28 cellular contexts compared by ENCODE assay signal in genomic region chr5:154081246-154081645, GRCh38. TPM values are rescaled to one million over a fixed set of nuclear protein-coding genes. Genes with fewer than 3 reads are reported as not detected.
A peak's percentile ranks its signal among the peaks of the same experiment; 100 is the strongest.
DNase-seq lines count a peak whose midpoint lies in the region; ATAC-seq, FAIRE-seq and TF ChIP-seq lines count a peak whose summit lies in the region.
"Had no signal": no experiment of that assay in that cellular context is flagged by ENCODE, and none has a peak within 500 bp of the region (broad histone marks: within the 10 kb centered on the region; RNA-seq: fewer than 3 reads in every experiment).

No MANE protein-coding gene starts in this region.

- no peaks in the 10 kb centered on the region for H3K9me1 ChIP-seq in K562 (ENCODE audit: control insufficient read depth, insufficient read depth, low read length)

- H3K9me3 ChIP-seq in K562 (replicated peaks; ENCODE audit: control insufficient read depth, insufficient read depth, low read depth, low read length): no peaks in the 10 kb centered on the region
- no peaks in the 10 kb centered on the region for H3K9me3 ChIP-seq in neural progenitor cell (ENCODE audit: low read depth)
- no peaks in the 10 kb centered on the region for H3K9me3 ChIP-seq in stomach
- H3K9me3 ChIP-seq in HAP-1: no peaks in the 10 kb centered on the region
- H3K9me3 ChIP-seq: BE2C, SJCRH30 had no signal

- TF ChIP-seq RAD21 in K562 (CRISPR knock-in tag; conservative IDR thresholded peaks at IDR 0.05 in 1 of 2, IDR thresholded peaks at IDR 0.05 in 1 of 2): no peak

- DNase-seq in DMS 273 (lab: John Stamatoyannopoulos, UW; ENCODE audit: unreplicated experiment) (peak; percentile 59), DMS 273 treated with DMSO at 0.1 percent for 48 hours (lab: John Stamatoyannopoulos, UW) (no peak), K562 (ENCODE audit: extremely low read depth in 1 of 4, low spot score in 3 of 4) (no peak), neural progenitor cell (ENCODE audit: low spot score) (no peak), stomach (no peak), HAP-1 (ENCODE audit: low spot score in 2 of 2) (no peak)
- DNase-seq: 8988T; ACHN; BE2C; CD8-positive, alpha-beta memory T cell; GDM1; GOT3; HCEC 1CT; KG1; NCI-H1048; NCI-H1417; NCI-H187; NCI-H2081 treated with DMSO at 0.1 percent for 48 hours; NCI-H2171 treated with DMSO at 0.1 percent for 48 hours; NCI-H345; NCI-H526; PC-9; SJCRH30 had no signal

- no peaks in the 10 kb centered on the region for H3K9me3 Mint-ChIP-seq in neural progenitor cell
- H3K9me3 Mint-ChIP-seq: CD8-positive, alpha-beta memory T cell had no signal

- CTCF ChIA-PET in K562 (lab: Yijun Ruan, JAX; ENCODE audit: low intra/inter-chr PET ratio): no interaction called here

- H3K27ac Mint-ChIP-seq in neural progenitor cell: peak overlapping the region; percentile 74
- H3K27ac Mint-ChIP-seq: CD14-positive monocyte had no signal

- no peak for TF ChIP-seq CTCF in K562 (IDR thresholded peaks at IDR 0.05 in 2 of 3, conservative IDR thresholded peaks at IDR 0.05 in 1 of 3; ENCODE audit: insufficient read depth in 2 of 3, low read depth in 1 of 3, low read length in 3 of 3)
- TF ChIP-seq CTCF in neural progenitor cell (IDR thresholded peaks at IDR 0.05): no peak
- TF ChIP-seq CTCF in stomach (IDR thresholded peaks at IDR 0.05): no peak

- H3K27ac ChIP-seq in K562 (ENCODE audit: extremely low read depth, low read depth, low read length) (no peak overlapping the region), neural progenitor cell (no peak overlapping the region), stomach (no peak overlapping the region)
- H3K27ac ChIP-seq: PC-9, SJCRH30 had no signal

- intact Hi-C loops in K562 (cut with micrococcal nuclease): no loop called here
- intact Hi-C loops in stomach (cut with DNase I; ENCODE audit: low total_unique reads): no loop called here

- no peak for TF ChIP-seq EP300 in K562 (IDR thresholded peaks at IDR 0.05; ENCODE audit: low read length)
- no peak for TF ChIP-seq EP300 in stomach (IDR thresholded peaks at IDR 0.05)

- 0% methylated on average over 2 of the region's 2 CpGs for WGBS in K562 (ENCODE audit: insufficient coverage, low coverage, missing lambda C conversion rate)
- WGBS in stomach, 5 donors: 48 to 89% (median 87%) methylated on average over 2 of the region's 2 CpGs

- no peak for TF ChIP-seq POLR2A in K562 (conservative IDR thresholded peaks at IDR 0.05)
- TF ChIP-seq POLR2A in stomach (IDR thresholded peaks at IDR 0.05): no peak
- no peak for TF ChIP-seq POLR2A in GM18505 (IDR thresholded peaks at IDR 0.05; ENCODE audit: borderline replicate concordance, extremely low read depth, insufficient read depth, insufficient read length)

- H3F3A ChIP-seq in neural progenitor cell (ENCODE audit: low read depth): peaks cover 53% of the 10 kb centered on the region

- in situ Hi-C loops in K562 (cut with MboI) (no loop called here), HAP-1 (cut with MboI; ENCODE audit: low sequenced_read_pairs) (no loop called here)

- H3K27me3 ChIP-seq in K562 (ENCODE audit: control insufficient read depth in 2 of 2, insufficient read depth in 2 of 2, low read length in 2 of 2) (peaks cover 2 to 13% of the 10 kb centered on the region in 2 experiments; a peak in 4 of 5 replicates), neural progenitor cell (no peaks in the 10 kb centered on the region), stomach (no peaks in the 10 kb centered on the region), HAP-1 (ENCODE audit: low read depth) (peaks cover 70% of the 10 kb centered on the region)
- H3K27me3 ChIP-seq: BE2C had no signal

- ATAC-seq in K562 (no peak), GM18505 (IDR thresholded peaks at IDR 0.05; ENCODE audit: unreplicated experiment) (no peak)
- ATAC-seq: GM12878, Right ventricle myocardium inferior, SK-N-SH treated with all-trans-retinoic acid at 6 μM for 48 hours had no signal

- H3K4me3 ChIP-seq in K562: no peak overlapping the region
- no peak overlapping the region for H3K4me3 ChIP-seq in neural progenitor cell
- H3K4me3 ChIP-seq in stomach: no peak overlapping the region
- no peak overlapping the region for H3K4me3 ChIP-seq in HAP-1
- H3K4me3 ChIP-seq: GM12878, PC-9, SJCRH30 had no signal

- H3K9ac ChIP-seq in K562 (ENCODE audit: insufficient read depth in 1 of 2, low read depth in 2 of 2, low read length in 2 of 2): no peak overlapping the region
- H3K9ac ChIP-seq in neural progenitor cell: no peak overlapping the region

- H3K36me3 ChIP-seq in K562 (ENCODE audit: control insufficient read depth, insufficient read depth, low read length) (no peaks in the 10 kb centered on the region), neural progenitor cell (no peaks in the 10 kb centered on the region), stomach (no peaks in the 10 kb centered on the region), HAP-1 (replicated peaks) (no peaks in the 10 kb centered on the region)
- H3K36me3 ChIP-seq: BE2C, SJCRH30 had no signal

- H3K79me2 ChIP-seq in K562 (ENCODE audit: control insufficient read depth, insufficient read depth, low read length): no peaks in the 10 kb centered on the region
- no peaks in the 10 kb centered on the region for H3K79me2 ChIP-seq in neural progenitor cell (ENCODE audit: low read depth)

- peaks cover 8% of the 10 kb centered on the region for H3K27me3 Mint-ChIP-seq in neural progenitor cell (ENCODE audit: insufficient read depth, low read depth)

- H2AFZ ChIP-seq in K562 (ENCODE audit: low read depth, low read length) (no peak overlapping the region), neural progenitor cell (replicated peaks) (no peak overlapping the region)
- H2AFZ ChIP-seq: PC-9 had no signal

- H3K4me2 ChIP-seq in K562 (ENCODE audit: insufficient read depth, low read length): no peak overlapping the region
- no peak overlapping the region for H3K4me2 ChIP-seq in neural progenitor cell
- H3K4me2 ChIP-seq: PC-9 had no signal

- no TSS peak for BruUV-seq in K562 (replicated peaks; lab: Mats Ljungman, UMichigan)

- no peak for FAIRE-seq in K562 (lab: Jason Lieb, UNC)
- FAIRE-seq: GM12878 had no signal

- H3K4me3 Mint-ChIP-seq in neural progenitor cell: no peak overlapping the region
- H3K4me3 Mint-ChIP-seq: CD14-positive monocyte; CD8-positive, alpha-beta memory T cell had no signal

- POLR2A ChIA-PET in K562 (lab: Yijun Ruan, JAX): interaction anchor here (0.6 kb wide), 1 partner anchor 194 kb away, joined by 4 read pairs; no protein-coding TSS in a partner anchor

- no peaks in the 10 kb centered on the region for H3K36me3 Mint-ChIP-seq in neural progenitor cell
- H3K36me3 Mint-ChIP-seq: CD14-positive monocyte; CD8-positive, alpha-beta memory T cell had no signal

- no peaks in the 10 kb centered on the region for H4K20me1 ChIP-seq in K562 (replicated peaks; ENCODE audit: control insufficient read depth, insufficient read depth, low read length)
- peaks cover 13% of the 10 kb centered on the region for H4K20me1 ChIP-seq in neural progenitor cell (ENCODE audit: low read depth)

- peaks cover 87% of the 10 kb centered on the region for H3K4me1 Mint-ChIP-seq in neural progenitor cell

- H3K4me1 ChIP-seq in K562 (replicated peaks in 1 of 2; ENCODE audit: control insufficient read depth in 2 of 2, insufficient read depth in 2 of 2, low read length in 2 of 2) (no peaks in the 10 kb centered on the region; a peak in 1 of 5 replicates), neural progenitor cell (peaks cover 54% of the 10 kb centered on the region), stomach (peaks cover 13 to 24% (median 21%) of the 10 kb centered on the region in 4 donors), HAP-1 (peaks cover 19% of the 10 kb centered on the region)
- H3K4me1 ChIP-seq: BE2C had no signal

RNA-seq across cellular contexts. Expression of gene MFAP3, which starts 42.5 kb away (rescaled TPM):
- 47.4 and 61.0 TPM in 2 replicates for total RNA-seq in K562 (2011; cell fraction: chromatin; rRNA removed; ENCODE audit: low replicate concordance)
- 32.5 and 34.3 TPM in 2 replicates for total RNA-seq in K562 (2011; cell fraction: nucleolus; rRNA removed)
- 49.2 and 51.2 TPM in 2 replicates for total RNA-seq in K562 (2011; cell fraction: nucleoplasm; rRNA removed)
- total RNA-seq in K562 (2014; rRNA removed) (12.5 and 18.9 TPM in 2 replicates), K562 (2014; rRNA removed; fragmentation: Illumina TruSeq; extraction: Trizol) (34.6 and 42.7 TPM in 2 replicates), K562 (2015; rRNA removed; fragmentation: Illumina TruSeq; extraction: Trizol) (33.2 and 39.1 TPM in 2 replicates), K562 (2021) (17.3 and 20.7 TPM in 2 replicates), neural progenitor cell (ENCODE audit: low replicate concordance) (63.6 and 89.7 TPM in 2 replicates), stomach (10 to 100 TPM in 3 of 5 donors, under 1 TPM in 2; 0.29 to 70.7 (median 22.7) TPM)
- polyA plus RNA-seq in K562 (2011; rRNA removed) (26.9 and 38.1 TPM in 2 replicates), K562 (2014; fragmentation: Illumina TruSeq; extraction: Trizol) (23.3 and 28.0 TPM in 2 replicates), K562 (2014; fragmentation: Nextera tagmentation; extraction: Ambion mirVana) (10 to 100 TPM in 1 of 2 experiments, 1 to 10 TPM in 1; 9.5 to 11.0 TPM), K562 (2014; rRNA removed) (14.2 and 18.6 TPM in 2 replicates), stomach (1 to 10 TPM; 1.4 to 6.9 (median 4.2) TPM)
- 13.5 and 15.3 TPM in 2 replicates for polyA plus RNA-seq in K562 (2011; cell fraction: cytosol; rRNA removed)
- polyA plus RNA-seq in K562 (2011; cell fraction: nucleus; rRNA removed): 14.0 and 17.4 TPM in 2 replicates
- 10.3 and 14.0 TPM in 2 replicates for polyA plus RNA-seq in K562 (2012)
- 76.2 and 91.3 TPM in 2 replicates for polyA minus RNA-seq in K562 (2011; rRNA and poly(A)+ RNA removed)
- polyA minus RNA-seq in K562 (2011; cell fraction: cytosol; rRNA and poly(A)+ RNA removed): 15.8 and 32.4 TPM in 2 replicates
- 29.1 and 50.2 TPM in 2 replicates for polyA minus RNA-seq in K562 (2011; cell fraction: nucleus; rRNA and poly(A)+ RNA removed)

RNA-seq across cellular contexts. Expression of gene FAM114A2, which starts 42.5 kb away (rescaled TPM):
- total RNA-seq in K562 (2011; cell fraction: chromatin; rRNA removed; ENCODE audit: low replicate concordance): 16.8 and 45.5 TPM in 2 replicates
- total RNA-seq in K562 (2011; cell fraction: nucleolus; rRNA removed): 10.3 and 12.8 TPM in 2 replicates
- total RNA-seq in K562 (2011; cell fraction: nucleoplasm; rRNA removed): 31.2 and 39.0 TPM in 2 replicates
- total RNA-seq in K562 (2014; rRNA removed) (17.5 and 18.2 TPM in 2 replicates), K562 (2014; rRNA removed; fragmentation: Illumina TruSeq; extraction: Trizol) (28.1 and 32.4 TPM in 2 replicates), K562 (2015; rRNA removed; fragmentation: Illumina TruSeq; extraction: Trizol) (20.9 and 21.2 TPM in 2 replicates), K562 (2021) (18.7 and 22.1 TPM in 2 replicates), neural progenitor cell (ENCODE audit: low replicate concordance) (13.2 and 19.9 TPM in 2 replicates), stomach (10 to 100 TPM in 3 of 5 donors, 1 to 10 TPM in 2; 4.9 to 25.9 (median 21.7) TPM)
- polyA plus RNA-seq in K562 (2011; rRNA removed) (16.6 and 27.5 TPM in 2 replicates), K562 (2014; fragmentation: Illumina TruSeq; extraction: Trizol) (22.9 and 27.0 TPM in 2 replicates), K562 (2014; fragmentation: Nextera tagmentation; extraction: Ambion mirVana) (10 to 100 TPM; 14.4 to 25.5 TPM), K562 (2014; rRNA removed) (17.3 and 20.6 TPM in 2 replicates), stomach (10 to 100 TPM in 2 of 3 donors, 1 to 10 TPM in 1; 5.4 to 12.4 (median 10.1) TPM)
- 7.5 and 8.8 TPM in 2 replicates for polyA plus RNA-seq in K562 (2011; cell fraction: cytosol; rRNA removed)
- 13.9 and 15.8 TPM in 2 replicates for polyA plus RNA-seq in K562 (2011; cell fraction: nucleus; rRNA removed)
- 18.8 and 19.7 TPM in 2 replicates for polyA plus RNA-seq in K562 (2012)
- 35.2 and 38.1 TPM in 2 replicates for polyA minus RNA-seq in K562 (2011; rRNA and poly(A)+ RNA removed)
- polyA minus RNA-seq in K562 (2011; cell fraction: cytosol; rRNA and poly(A)+ RNA removed): 16.1 and 17.1 TPM in 2 replicates
- polyA minus RNA-seq in K562 (2011; cell fraction: nucleus; rRNA and poly(A)+ RNA removed): 11.4 and 24.8 TPM in 2 replicates
